Comparison of ENCODE assay signal across 1 cellular context in the genomic region with DNA sequence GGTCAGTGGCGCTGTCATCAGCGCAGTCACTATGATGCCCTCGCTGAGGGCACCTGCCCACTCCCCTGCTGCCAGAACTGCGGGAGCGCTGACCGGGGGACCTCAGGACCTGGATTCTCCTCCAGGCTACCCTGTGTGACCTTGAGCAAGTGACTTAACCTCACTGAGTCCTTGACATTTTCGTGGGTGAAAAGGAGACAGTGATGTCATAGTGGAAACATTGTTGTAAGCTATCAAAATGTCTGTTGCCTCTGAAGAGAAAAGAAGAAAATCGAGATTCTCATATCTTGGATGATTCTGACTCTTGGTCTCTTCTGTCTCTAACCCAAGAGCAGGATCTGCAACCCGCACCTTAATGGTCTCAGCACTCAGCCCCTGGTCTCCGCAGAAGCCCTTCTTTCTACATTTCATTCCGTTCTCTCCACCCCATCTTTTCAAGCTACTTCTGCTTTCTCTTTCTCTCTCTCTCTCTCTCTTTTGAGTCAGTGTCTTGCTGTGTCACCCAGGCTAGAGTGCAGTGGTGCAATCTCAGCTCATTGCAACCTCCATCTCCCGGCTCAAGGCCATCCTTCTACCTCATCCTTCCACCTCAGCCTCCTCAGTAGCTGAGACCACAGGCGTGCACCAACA.
TF ChIP-seq lines count a peak whose summit lies in the region.

No MANE protein-coding gene starts in this region.

TF ChIP-seq in HepG2, 621 proteins besides CTCF, POLR2A, EP300 and RAD21:
- TF ChIP-seq CREB1 (IDR thresholded peaks at IDR 0.05) (peak; percentile 65), CREB1 (CRISPR knock-in tag; IDR thresholded peaks at IDR 0.05) (no peak), ZBTB4 (CRISPR knock-in tag; IDR thresholded peaks at IDR 0.05; ENCODE audit: borderline replicate concordance) (0 out of 2 replicates have a peak, but pooled peaks have one; percentile 23), SIX4 (CRISPR knock-in tag; IDR thresholded peaks at IDR 0.05) (no peak), ZNF33B (CRISPR knock-in tag; IDR thresholded peaks at IDR 0.05) (no peak), THAP9 (CRISPR knock-in tag; IDR thresholded peaks at IDR 0.05; ENCODE audit: borderline replicate concordance) (no peak), HIC2 (CRISPR knock-in tag; IDR thresholded peaks at IDR 0.05; ENCODE audit: low read depth) (peak; percentile 33; the same call in 1 of the 2 replicates), NFIC (IDR thresholded peaks at IDR 0.05; ENCODE audit: low read length) (no peak), DR1 (CRISPR knock-in tag; IDR thresholded peaks at IDR 0.05) (no peak), ZNF232 (CRISPR knock-in tag; IDR thresholded peaks at IDR 0.05; ENCODE audit: borderline replicate concordance) (no peak)
- TF ChIP-seq, protein P1, sequence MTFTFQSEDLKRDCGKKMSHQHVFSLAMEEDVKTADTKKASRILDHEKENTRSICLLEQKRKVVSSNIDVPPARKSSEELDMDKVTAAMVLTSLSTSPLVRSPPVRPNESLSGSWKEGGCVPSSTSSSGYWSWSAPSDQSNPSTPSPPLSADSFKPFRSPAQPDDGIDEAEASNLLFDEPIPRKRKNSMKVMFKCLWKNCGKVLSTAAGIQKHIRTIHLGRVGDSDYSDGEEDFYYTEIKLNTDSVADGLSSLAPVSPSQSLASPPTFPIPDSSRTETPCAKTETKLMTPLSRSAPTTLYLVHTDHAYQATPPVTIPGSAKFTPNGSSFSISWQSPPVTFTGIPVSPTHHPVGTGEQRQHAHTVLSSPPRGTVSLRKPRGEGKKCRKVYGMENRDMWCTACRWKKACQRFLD (CRISPR knock-in tag; IDR thresholded peaks at IDR 0.05; ENCODE audit: borderline replicate concordance): no peak
- TF ChIP-seq, protein P2, sequence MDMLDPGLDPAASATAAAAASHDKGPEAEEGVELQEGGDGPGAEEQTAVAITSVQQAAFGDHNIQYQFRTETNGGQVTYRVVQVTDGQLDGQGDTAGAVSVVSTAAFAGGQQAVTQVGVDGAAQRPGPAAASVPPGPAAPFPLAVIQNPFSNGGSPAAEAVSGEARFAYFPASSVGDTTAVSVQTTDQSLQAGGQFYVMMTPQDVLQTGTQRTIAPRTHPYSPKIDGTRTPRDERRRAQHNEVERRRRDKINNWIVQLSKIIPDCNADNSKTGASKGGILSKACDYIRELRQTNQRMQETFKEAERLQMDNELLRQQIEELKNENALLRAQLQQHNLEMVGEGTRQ (IDR thresholded peaks at IDR 0.05; ENCODE audit: low read depth, low read length): no peak
- TF ChIP-seq, protein P2 (CRISPR knock-in tag; IDR thresholded peaks at IDR 0.05; ENCODE audit: borderline replicate concordance): 0 out of 2 replicates have a peak, but pooled peaks have one; percentile 20
- TF ChIP-seq, protein P3, sequence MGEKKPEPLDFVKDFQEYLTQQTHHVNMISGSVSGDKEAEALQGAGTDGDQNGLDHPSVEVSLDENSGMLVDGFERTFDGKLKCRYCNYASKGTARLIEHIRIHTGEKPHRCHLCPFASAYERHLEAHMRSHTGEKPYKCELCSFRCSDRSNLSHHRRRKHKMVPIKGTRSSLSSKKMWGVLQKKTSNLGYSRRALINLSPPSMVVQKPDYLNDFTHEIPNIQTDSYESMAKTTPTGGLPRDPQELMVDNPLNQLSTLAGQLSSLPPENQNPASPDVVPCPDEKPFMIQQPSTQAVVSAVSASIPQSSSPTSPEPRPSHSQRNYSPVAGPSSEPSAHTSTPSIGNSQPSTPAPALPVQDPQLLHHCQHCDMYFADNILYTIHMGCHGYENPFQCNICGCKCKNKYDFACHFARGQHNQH (CRISPR knock-in tag; IDR thresholded peaks at IDR 0.05): 0 out of 2 replicates have a peak, but pooled peaks have one; percentile 4
